ENCODE assay signal across 7 cellular contexts in the genomic region with DNA sequence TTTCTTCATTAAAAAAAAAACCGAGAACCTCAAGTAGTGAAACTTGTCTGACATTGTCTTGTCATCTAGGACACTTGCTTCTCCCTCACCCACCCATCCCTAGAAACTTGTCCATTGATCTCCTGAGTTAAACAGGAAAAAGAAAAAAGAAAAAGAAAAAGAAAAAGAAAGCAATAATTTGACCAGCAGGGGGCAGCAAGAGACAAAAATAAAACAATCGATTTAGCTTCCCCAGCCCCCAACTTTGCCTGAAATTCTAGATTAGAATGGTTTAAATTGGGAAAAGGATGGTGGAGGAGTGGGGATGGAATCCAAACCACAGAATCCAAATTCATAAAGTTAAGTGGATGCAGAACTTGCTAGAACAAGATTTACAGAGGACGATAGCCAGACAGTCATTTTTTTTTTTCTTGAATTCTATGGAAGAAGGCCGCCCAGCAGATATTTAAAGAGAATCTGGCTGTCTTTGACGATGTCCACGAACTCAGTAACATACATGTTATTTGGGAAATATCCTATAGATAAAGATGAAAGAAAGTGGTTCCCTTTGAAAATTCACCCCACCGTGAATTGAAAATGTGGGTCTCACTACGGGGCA.
DNase-seq lines count a peak whose midpoint lies in the region; ATAC-seq and TF ChIP-seq lines count a peak whose summit lies in the region.

No MANE protein-coding gene starts in this region.

- 0 out of 2 replicates have a peak, but pooled peaks have one; percentile 27 for ATAC-seq in HCT116

- DNase-seq in D341Med (ENCODE audit: low spot score) (peak; percentile 33), HCT116 (ENCODE audit: low read depth, low spot score) (peak; percentile 33), NT2/D1 (ENCODE audit: low read depth, low spot score) (peak; percentile 33), colonic mucosa (peak; percentile 24), mucosa of gallbladder (ENCODE audit: low spot score) (peak; percentile 42), HPDE6-E6E7 (ENCODE audit: extremely low spot score) (no peak)
- no peak for DNase-seq in effector memory CD4-positive, alpha-beta T cell

- no peaks in the 10 kb centered on the region for H3K9me2 ChIP-seq in HCT116 (ENCODE audit: insufficient read depth)

- TF ChIP-seq RAD21 in HCT116 (IDR thresholded peaks at IDR 0.05; ENCODE audit: low read depth): peak; percentile 76

- H3K27ac ChIP-seq in HCT116 (ENCODE audit: low read depth, low read length): no peak overlapping the region
- H3K27ac ChIP-seq in colonic mucosa: no peak overlapping the region
- H3K27ac ChIP-seq in effector memory CD4-positive, alpha-beta T cell (ENCODE audit: insufficient read depth, low read length, poor library complexity, severe bottlenecking): no peak overlapping the region

- H3K36me3 ChIP-seq in HCT116 (ENCODE audit: control insufficient read depth in 1 of 2, insufficient read depth in 2 of 2, low read length in 2 of 2) (no peaks in the 10 kb centered on the region), NT2/D1 (ENCODE audit: insufficient read depth, insufficient read length, low read length) (no peaks in the 10 kb centered on the region), colonic mucosa (no peaks in the 10 kb centered on the region)
- no peaks in the 10 kb centered on the region for H3K36me3 ChIP-seq in effector memory CD4-positive, alpha-beta T cell (ENCODE audit: control insufficient read depth, insufficient read depth, low read length)

- intact Hi-C loops in HCT116 (cut with micrococcal nuclease) (loop anchor here (1.0 kb wide), 2 partner anchors 289 to 607 kb away; no protein-coding TSS in a partner anchor), colonic mucosa (cut with DNase I) (loop anchor here (2.0 to 5.0 kb wide), 2 partner anchors 607 to 1856 kb away; no protein-coding TSS in a partner anchor)

- H4K20me1 ChIP-seq in HCT116 (ENCODE audit: insufficient read depth): no peaks in the 10 kb centered on the region

- H3K4me2 ChIP-seq in HCT116 (ENCODE audit: low read length): no peak overlapping the region

- H3K27me3 ChIP-seq in HCT116 (ENCODE audit: insufficient read depth, low read length) (peaks cover 10% of the 10 kb centered on the region), NT2/D1 (ENCODE audit: insufficient read depth, insufficient read length) (no peaks in the 10 kb centered on the region), colonic mucosa (no peaks in the 10 kb centered on the region)
- H3K27me3 ChIP-seq in effector memory CD4-positive, alpha-beta T cell (replicated peaks; ENCODE audit: control insufficient read depth, insufficient read depth, low read length, poor library complexity, severe bottlenecking): no peaks in the 10 kb centered on the region

- POLR2A ChIA-PET in HCT116 (lab: Charles Lee): no interaction called here

- RAD21 ChIA-PET in HCT116 (lab: Charles Lee; ENCODE audit: low non-redundant PET in 1 of 2, low total read pairs in 2 of 2, uncharacterized antibody in 2 of 2, unreplicated experiment in 2 of 2): interaction anchor here in 1 of 2 experiments (0.7 kb wide), 1 partner anchor 533 kb away, joined by 3 read pairs; no protein-coding TSS in a partner anchor

- H3K9ac ChIP-seq in HCT116 (ENCODE audit: low read length) (no peak overlapping the region), NT2/D1 (ENCODE audit: insufficient read length, low read depth) (no peak overlapping the region), colonic mucosa (ENCODE audit: low read depth in 2 of 2, low read length in 2 of 2) (no peak overlapping the region)

- TF ChIP-seq POLR2A in HCT116 (IDR thresholded peaks at IDR 0.05; ENCODE audit: borderline replicate concordance, extremely low read depth, insufficient read depth, insufficient read length): no peak

- TF ChIP-seq CTCF in HCT116 (IDR thresholded peaks at IDR 0.05 in 2 of 3, conservative IDR thresholded peaks at IDR 0.05 in 1 of 3; ENCODE audit: borderline replicate concordance in 1 of 3, insufficient read depth in 1 of 3, low read depth in 2 of 3, low read length in 2 of 3) (peak; percentile 33 to 74 (median 70); a peak in 4 of 6 replicates), colonic mucosa (IDR thresholded peaks at IDR 0.05) (peak; percentile 55)

- no peaks in the 10 kb centered on the region for H3K79me2 ChIP-seq in HCT116 (ENCODE audit: insufficient read depth, low read length)

- H3K4me3 ChIP-seq in HCT116 (replicated peaks in 1 of 2; ENCODE audit: low read depth in 1 of 2, low read length in 2 of 2) (no peak overlapping the region), NT2/D1 (ENCODE audit: insufficient read length, low read depth) (no peak overlapping the region), colonic mucosa (no peak overlapping the region)
- no peak overlapping the region for H3K4me3 ChIP-seq in effector memory CD4-positive, alpha-beta T cell (ENCODE audit: insufficient read depth, low read depth, low read length, poor library complexity, severe bottlenecking)

- H2AFZ ChIP-seq in HCT116 (ENCODE audit: low read depth, low read length, poor library complexity, severe bottlenecking): no peak overlapping the region

- no TSS peak for BruUV-seq in HCT116 (replicated peaks; lab: Mats Ljungman, UMichigan)

- H3K9me3 ChIP-seq in HCT116 (ENCODE audit: control insufficient read depth in 1 of 2, insufficient read depth in 1 of 2, low read depth in 1 of 2, low read length in 2 of 2) (no peaks in the 10 kb centered on the region), NT2/D1 (ENCODE audit: insufficient read depth, low read length) (no peaks in the 10 kb centered on the region), colonic mucosa (no peaks in the 10 kb centered on the region)
- H3K9me3 ChIP-seq in effector memory CD4-positive, alpha-beta T cell (ENCODE audit: control insufficient read depth, low read length): no peaks in the 10 kb centered on the region

- no peaks in the 10 kb centered on the region for H3K4me1 ChIP-seq in HCT116 (ENCODE audit: control insufficient read depth in 1 of 2, insufficient read depth in 2 of 2, low read length in 2 of 2)
- H3K4me1 ChIP-seq in NT2/D1 (ENCODE audit: insufficient read depth, insufficient read length): no peaks in the 10 kb centered on the region
- H3K4me1 ChIP-seq in colonic mucosa: no peaks in the 10 kb centered on the region
- H3K4me1 ChIP-seq in effector memory CD4-positive, alpha-beta T cell (ENCODE audit: control insufficient read depth, insufficient read depth, low read length, poor library complexity, severe bottlenecking): no peaks in the 10 kb centered on the region

- CTCF ChIA-PET in HCT116 (lab: Charles Lee): interaction anchor here (0.6 to 2.3 kb wide), 13 partner anchors 14 to 990 kb away, joined by 3 to 28 read pairs (median 4); partner anchors contain the start of genes ERVMER34-1 and SCFD2

TF ChIP-seq in HCT116, 20 proteins besides CTCF, POLR2A, EP300 and RAD21:
- TF ChIP-seq SIN3A (IDR thresholded peaks at IDR 0.05; ENCODE audit: low read depth): no peak
TF ChIP-seq in HCT116: peak in this region for 0.

Comparison
In these comparisons a context has a peak if more than half of its experiments do, and no peak if none do; other contexts are left out.
1. DNase-seq: peak in D341Med (single experiment), HCT116 (single experiment), NT2/D1 (single experiment), colonic mucosa (single experiment) and mucosa of gallbladder (single experiment); none in effector memory CD4-positive, alpha-beta T cell (0 of 3) and HPDE6-E6E7 (single experiment).